Comparison of ENCODE assay signal across 15 cellular contexts in genomic region chr1:118081387-118081786, GRCh38.
DNase-seq lines count a peak whose midpoint lies in the region; ATAC-seq and TF ChIP-seq lines count a peak whose summit lies in the region.
"Had no signal": no experiment of that assay in that cellular context is flagged by ENCODE, and none has a peak within 500 bp of the region (broad histone marks: within the 10 kb centered on the region; RNA-seq: fewer than 3 reads in every experiment).

No MANE protein-coding gene starts in this region.

- H3K36me3 Mint-ChIP-seq in activated T-helper 1 cell treated with anti-CD3 and anti-CD28 coated beads, Interleukin-12 subunit alpha, Interleukin-12 subunit beta, Interleukin-2, Interleukin-4 antibody, amounts not matched to agents 30 ng/mL and 10 ng/mL and 1 ng/mL, durations not matched to agents 14 hours and 24 hours and 36 hours (ENCODE audit: low read depth), result no peaks in the 10 kb centered on the region

- H3K27ac Mint-ChIP-seq in activated T-helper 1 cell treated with anti-CD3 and anti-CD28 coated beads, Interleukin-12 subunit alpha, Interleukin-12 subunit beta, Interleukin-2, Interleukin-4 antibody, amounts not matched to agents 30 ng/mL and 10 ng/mL and 1 ng/mL, durations not matched to agents 14 hours and 24 hours and 36 hours, result no peak overlapping the region
- H3K27ac Mint-ChIP-seq in stimulated activated naive CD8-positive, alpha-beta T cell treated with anti-CD3 and anti-CD28 coated beads, Interleukin-15, amount 100 ng/mL, for 72 hours, result no peak overlapping the region

- TF ChIP-seq CTCF in left lung (IDR thresholded peaks at IDR 0.05) (no peak), dorsolateral prefrontal cortex (IDR thresholded peaks at IDR 0.05 in 54 of 56, conservative IDR thresholded peaks at IDR 0.05 in 2 of 56; ENCODE audit: low read depth in 1 of 56, partially characterized antibody in 56 of 56) (no peak)

- no peaks in the 10 kb centered on the region for H3K27me3 ChIP-seq in left lung
- H3K27me3 ChIP-seq in dorsolateral prefrontal cortex, result peaks cover 0 to 8% (median 0%) of the 10 kb centered on the region in 45 donors

- no peak overlapping the region for H3K27ac ChIP-seq in left lung
- H3K27ac ChIP-seq in dorsolateral prefrontal cortex, result no peak overlapping the region
- H3K27ac ChIP-seq: 22Rv1, coronary artery, HL-60 had no signal

- intact Hi-C loops in left lung (cut with DNase I), result no loop called here
- intact Hi-C loops in activated T-helper 1 cell treated with anti-CD3 and anti-CD28 coated beads, Interleukin-12 subunit alpha, Interleukin-12 subunit beta, Interleukin-2, Interleukin-4 antibody, amounts not matched to agents 30 ng/mL and 10 ng/mL and 1 ng/mL, durations not matched to agents 14 hours and 24 hours and 36 hours (cut with micrococcal nuclease), result no loop called here
- intact Hi-C loops in dorsolateral prefrontal cortex (cut with DNase I), result no loop called here

- no peaks in the 10 kb centered on the region for H3K4me1 ChIP-seq in left lung

- H3K4me3 ChIP-seq in left lung (no peak overlapping the region), dorsolateral prefrontal cortex (no peak overlapping the region)
- H3K4me3 ChIP-seq: coronary artery had no signal

- peaks cover 6% of the 10 kb centered on the region for H3K4me1 Mint-ChIP-seq in activated T-helper 1 cell treated with anti-CD3 and anti-CD28 coated beads, Interleukin-12 subunit alpha, Interleukin-12 subunit beta, Interleukin-2, Interleukin-4 antibody, amounts not matched to agents 30 ng/mL and 10 ng/mL and 1 ng/mL, durations not matched to agents 14 hours and 24 hours and 36 hours (ENCODE audit: low read depth)
- no peaks in the 10 kb centered on the region for H3K4me1 Mint-ChIP-seq in stimulated activated naive CD8-positive, alpha-beta T cell treated with anti-CD3 and anti-CD28 coated beads, Interleukin-15, amount 100 ng/mL, for 72 hours

- no peaks in the 10 kb centered on the region for H3K9me3 Mint-ChIP-seq in activated T-helper 1 cell treated with anti-CD3 and anti-CD28 coated beads, Interleukin-12 subunit alpha, Interleukin-12 subunit beta, Interleukin-2, Interleukin-4 antibody, amounts not matched to agents 30 ng/mL and 10 ng/mL and 1 ng/mL, durations not matched to agents 14 hours and 24 hours and 36 hours
- no peaks in the 10 kb centered on the region for H3K9me3 Mint-ChIP-seq in stimulated activated naive CD8-positive, alpha-beta T cell treated with anti-CD3 and anti-CD28 coated beads, Interleukin-15, amount 100 ng/mL, for 72 hours

- ATAC-seq in GM21360 (IDR thresholded peaks at IDR 0.05; ENCODE audit: unreplicated experiment) (peak; percentile 84), HG03196 (IDR thresholded peaks at IDR 0.05; ENCODE audit: unreplicated experiment) (peak; percentile 56), left lung (peak; percentile 78)
- no peak for ATAC-seq in stimulated activated naive CD8-positive, alpha-beta T cell treated with anti-CD3 and anti-CD28 coated beads, Interleukin-15, amount 100 ng/mL, for 72 hours

- peaks cover 0 to 2% of the 10 kb centered on the region in 2 donors for H3K9me3 ChIP-seq in left lung

- no peak overlapping the region for H3K4me3 Mint-ChIP-seq in activated T-helper 1 cell treated with anti-CD3 and anti-CD28 coated beads, Interleukin-12 subunit alpha, Interleukin-12 subunit beta, Interleukin-2, Interleukin-4 antibody, amounts not matched to agents 30 ng/mL and 10 ng/mL and 1 ng/mL, durations not matched to agents 14 hours and 24 hours and 36 hours
- no peak overlapping the region for H3K4me3 Mint-ChIP-seq in stimulated activated naive CD8-positive, alpha-beta T cell treated with anti-CD3 and anti-CD28 coated beads, Interleukin-15, amount 100 ng/mL, for 72 hours

- H3K27me3 Mint-ChIP-seq in activated T-helper 1 cell treated with anti-CD3 and anti-CD28 coated beads, Interleukin-12 subunit alpha, Interleukin-12 subunit beta, Interleukin-2, Interleukin-4 antibody, amounts not matched to agents 30 ng/mL and 10 ng/mL and 1 ng/mL, durations not matched to agents 14 hours and 24 hours and 36 hours (ENCODE audit: insufficient read depth), result no peaks in the 10 kb centered on the region
- H3K27me3 Mint-ChIP-seq in stimulated activated naive CD8-positive, alpha-beta T cell treated with anti-CD3 and anti-CD28 coated beads, Interleukin-15, amount 100 ng/mL, for 72 hours, result peaks cover 9% of the 10 kb centered on the region

- H3K36me3 ChIP-seq in left lung, result no peaks in the 10 kb centered on the region

- DNase-seq in DMS53 (lab: John Stamatoyannopoulos, UW) (peak; percentile 1), DMS53 treated with DMSO at 0.1 percent for 48 hours (lab: John Stamatoyannopoulos, UW; ENCODE audit: unreplicated experiment) (no peak), left lung (no peak), dorsolateral prefrontal cortex (no peak)
- DNase-seq in activated T-helper 1 cell treated with anti-CD3 and anti-CD28 coated beads, Interleukin-12 subunit alpha, Interleukin-12 subunit beta, Interleukin-2, Interleukin-4 antibody, amounts not matched to agents 30 ng/mL and 10 ng/mL and 1 ng/mL, durations not matched to agents 14 hours and 24 hours and 36 hours (ENCODE audit: low spot score), result no peak
- DNase-seq in stimulated activated naive CD8-positive, alpha-beta T cell treated with anti-CD3 and anti-CD28 coated beads, Interleukin-15, amount 100 ng/mL, for 72 hours, result no peak
- DNase-seq: activated CD4-positive, alpha-beta T cell treated with anti-CD3 and anti-CD28 coated beads, Interleukin-2, amount 50 U/mL, for 48 hours; activated naive CD4-positive, alpha-beta T cell treated with anti-CD3 and anti-CD28 coated beads, Interleukin-2, amount 50 U/mL, for 16 hours; NCI-H526; stimulated activated CD4-positive, alpha-beta T cell treated with anti-CD3 and anti-CD28 coated beads, Interleukin-12 subunit alpha, Interleukin-12 subunit beta, amount 100 ng/mL, for 4 hours had no signal
